ENCODE assay signal across 10 cellular contexts in the genomic region with DNA sequence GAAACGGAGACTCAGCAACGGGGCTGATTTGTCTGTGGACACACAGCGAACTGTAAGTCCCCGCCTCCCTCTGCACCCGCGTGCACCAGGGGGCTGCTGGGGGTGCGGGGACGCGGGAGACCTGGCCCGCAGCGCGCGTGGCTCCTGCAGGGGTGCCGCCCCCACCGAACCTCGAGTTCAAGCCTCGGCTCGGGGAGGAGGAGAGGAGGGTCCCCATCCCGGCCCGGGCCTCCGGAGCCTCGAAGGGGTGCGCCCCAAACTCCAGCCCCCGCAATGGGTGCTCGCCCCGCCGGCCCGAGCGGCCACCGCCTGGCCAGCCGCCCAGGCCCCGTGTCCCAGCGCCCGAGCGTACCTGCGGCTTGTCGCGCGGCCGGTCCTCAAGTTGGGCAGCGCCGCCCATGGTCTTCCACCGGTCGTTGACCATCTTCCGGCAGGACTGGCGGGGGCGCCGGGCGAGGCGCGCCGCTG. TPM values are rescaled to one million over a fixed set of nuclear protein-coding genes. Genes with fewer than 3 reads are reported as not detected.
DNase-seq lines count a peak whose midpoint lies in the region; ATAC-seq and TF ChIP-seq lines count a peak whose summit lies in the region.
"Had no signal": no experiment of that assay in that cellular context is flagged by ENCODE, and none has a peak within 500 bp of the region (broad histone marks: within the 10 kb centered on the region; RNA-seq: fewer than 3 reads in every experiment).

No MANE protein-coding gene starts in this region.

- H3K4me3 ChIP-seq in BLaER1 (peak overlapping the region; percentile 70), PC-9 (peak overlapping the region; percentile 85; the same call in 1 of the 2 replicates), epithelial cell of proximal tubule (ENCODE audit: low read depth, low read length) (peak overlapping the region; percentile 55)

- CTCF ChIA-PET in PC-9 (lab: Charles Lee), result no interaction called here

- H3K4me3 Mint-ChIP-seq in osteocyte (ENCODE audit: unreplicated experiment), result peak overlapping the region; percentile 65

- POLR2A ChIA-PET in PC-9 (lab: Charles Lee; ENCODE audit: unreplicated experiment), result no interaction called here

- H3K9me3 Mint-ChIP-seq in osteocyte (ENCODE audit: unreplicated experiment), result no peaks in the 10 kb centered on the region

- H3K27me3 ChIP-seq in BLaER1, result peaks cover 78% of the 10 kb centered on the region
- H3K27me3 ChIP-seq in PC-9 (ENCODE audit: insufficient read depth, low read depth), result peaks cover 17% of the 10 kb centered on the region; the same call in 1 of the 2 replicates

- intact Hi-C loops in PC-9 (cut with micrococcal nuclease; ENCODE audit: unreplicated experiment), result loop anchor here (5.0 kb wide), 1 partner anchor 41 kb away; a partner anchor contains a TSS

- no peaks in the 10 kb centered on the region for H3K9me2 ChIP-seq in PC-9 (ENCODE audit: insufficient read depth)

- DNase-seq in PC-9 (no peak), epithelial cell of proximal tubule (ENCODE audit: low read depth) (no peak), osteocyte (ENCODE audit: extremely low spot score, unreplicated experiment) (no peak), GM10266 (ENCODE audit: extremely low spot score) (no peak), SK-N-DZ (ENCODE audit: low spot score) (no peak)
- DNase-seq: NCI-H2227 treated with DMSO at 0.1 percent for 48 hours, T-helper 1 cell had no signal

- no peak for ATAC-seq in GM19463 (IDR thresholded peaks at IDR 0.05; ENCODE audit: unreplicated experiment)
- ATAC-seq in HG03097 (IDR thresholded peaks at IDR 0.05; ENCODE audit: low FRiP score, unreplicated experiment), result no peak

- H3K4me2 ChIP-seq in BLaER1 (peak overlapping the region; percentile 99), PC-9 (peak overlapping the region; percentile 85)

- 0 out of 2 replicates have a peak overlapping the region, but pooled peaks have one; percentile 62 for H3K9ac ChIP-seq in BLaER1

- peaks cover 29% of the 10 kb centered on the region for H3K27me3 Mint-ChIP-seq in osteocyte (ENCODE audit: unreplicated experiment)

- H2AFZ ChIP-seq in PC-9, result no peak overlapping the region

- H3K4me1 ChIP-seq in BLaER1, result peaks cover 64% of the 10 kb centered on the region
- H3K4me1 ChIP-seq in PC-9 (replicated peaks; ENCODE audit: insufficient read depth), result peaks cover 23% of the 10 kb centered on the region

- H3K9me3 ChIP-seq in BLaER1 (no peaks in the 10 kb centered on the region), PC-9 (ENCODE audit: insufficient read depth, low read depth) (no peaks in the 10 kb centered on the region)

- H3K36me3 Mint-ChIP-seq in osteocyte (ENCODE audit: unreplicated experiment), result no peaks in the 10 kb centered on the region

- TF ChIP-seq CTCF in PC-9 (conservative IDR thresholded peaks at IDR 0.05), result no peak
- TF ChIP-seq CTCF in epithelial cell of proximal tubule (conservative IDR thresholded peaks at IDR 0.05; ENCODE audit: low read depth, low read length), result no peak
- TF ChIP-seq CTCF in osteocyte (IDR thresholded peaks at IDR 0.05), result no peak
- TF ChIP-seq CTCF in GM10266 (IDR thresholded peaks at IDR 0.05; ENCODE audit: control insufficient read depth, insufficient read depth, low read depth, missing control alignments), result no peak

- H3K79me2 ChIP-seq in PC-9 (ENCODE audit: low read depth), result no peaks in the 10 kb centered on the region

- no TSS peak for BruUV-seq in PC-9 (replicated peaks; lab: Mats Ljungman, UMichigan)

- peaks cover 33% of the 10 kb centered on the region; the same call in 1 of the 2 replicates for H3F3A ChIP-seq in PC-9 (ENCODE audit: insufficient read depth, low read depth)

- H4K20me1 ChIP-seq in BLaER1, result peaks cover 59% of the 10 kb centered on the region
- H4K20me1 ChIP-seq in PC-9 (ENCODE audit: insufficient read depth), result no peaks in the 10 kb centered on the region

- H3K4me1 Mint-ChIP-seq in osteocyte (ENCODE audit: unreplicated experiment), result peaks cover 33% of the 10 kb centered on the region

- no peaks in the 10 kb centered on the region for H3K36me3 ChIP-seq in BLaER1
- H3K36me3 ChIP-seq in PC-9 (ENCODE audit: low read depth), result no peaks in the 10 kb centered on the region

- no peak overlapping the region for H3K27ac ChIP-seq in BLaER1
- no peak overlapping the region for H3K27ac ChIP-seq in PC-9

- H3K27ac Mint-ChIP-seq in osteocyte (ENCODE audit: unreplicated experiment), result no peak overlapping the region

RNA-seq across cellular contexts. Expression of a gene that starts 0.8 kb away (rescaled TPM):
- total RNA-seq in PC-9 (2021), result 2.7 and 4.1 TPM in 2 replicates
- 0.29 TPM in 1 of 2 replicates, not detected in the other for total RNA-seq in epithelial cell of proximal tubule
- 17.5 and 18.2 TPM in 2 replicates for total RNA-seq in osteocyte
- not detected in 2 replicates for polyA plus RNA-seq in SK-N-DZ (2014; cell fraction: cytosol; rRNA removed)
- 0.83 TPM in 1 of 2 replicates, not detected in the other for polyA plus RNA-seq in SK-N-DZ (2014; cell fraction: nucleus; rRNA removed)

RNA-seq across cellular contexts. Expression of a gene that starts 41.6 kb away (rescaled TPM):
- total RNA-seq in PC-9 (2021), result not detected in 2 replicates
- not detected in 2 replicates for total RNA-seq in epithelial cell of proximal tubule
- total RNA-seq in osteocyte, result not detected in 2 replicates
- not detected in 2 replicates for polyA plus RNA-seq in SK-N-DZ (2014; cell fraction: cytosol; rRNA removed)
- not detected in 2 replicates for polyA plus RNA-seq in SK-N-DZ (2014; cell fraction: nucleus; rRNA removed)
